Comparison of ENCODE assay signal across 10 cellular contexts in the genomic region with DNA sequence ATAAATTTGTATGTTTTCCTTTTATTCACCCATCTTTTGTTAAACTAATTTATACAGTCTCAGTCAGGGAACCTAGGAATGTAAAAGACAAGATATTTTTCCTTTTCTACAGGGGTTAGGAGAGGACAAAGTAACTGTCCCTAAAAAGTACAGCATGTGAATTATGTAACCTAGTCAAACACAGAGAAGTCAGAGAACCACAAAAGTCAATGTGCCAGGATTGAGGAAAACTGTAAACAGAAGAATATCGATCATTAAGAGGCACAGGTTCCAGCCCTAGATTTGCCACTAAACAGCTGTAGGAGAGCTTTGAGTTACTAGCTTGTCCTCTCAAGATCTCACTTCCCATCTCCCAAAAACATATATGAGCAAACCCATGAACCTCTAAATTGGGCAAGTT.
"Had no signal": no experiment of that assay in that cellular context is flagged by ENCODE, and none has a peak within 500 bp of the region (broad histone marks: within the 10 kb centered on the region; RNA-seq: fewer than 3 reads in every experiment).

No MANE protein-coding gene starts in this region.

- H3K27ac ChIP-seq: GM23248 had no signal

- H3K4me3 Mint-ChIP-seq: H9, HFFc6 had no signal

- H3K9ac ChIP-seq: GM23248 had no signal

- DNase-seq: GM23248, GOT3, H7, H9, HCEC 1CT, HFFc6 had no signal

- H3K36me3 ChIP-seq: HAP-1 had no signal

- FAIRE-seq: H1, H54 had no signal

- H3K27ac Mint-ChIP-seq: H9, HFFc6 had no signal

- H3K4me3 ChIP-seq: GM23248, HAP-1 had no signal

- ATAC-seq: HCT116 had no signal

- H3K9me3 ChIP-seq: HAP-1 had no signal

- H2AFZ ChIP-seq: GM23248 had no signal
